1 cellular context compared by ENCODE assay signal in genomic region chr10:25078659-25079429, GRCh38.
TF ChIP-seq lines count a peak whose summit lies in the region.

No MANE protein-coding gene starts in this region.

TF ChIP-seq in HepG2, 621 proteins besides CTCF, POLR2A, EP300 and RAD21 (continued from another document and continues in another):
- TF ChIP-seq ARID4A (CRISPR knock-in tag; IDR thresholded peaks at IDR 0.05; ENCODE audit: borderline replicate concordance): peak; percentile 29; the same call in 1 of the 2 replicates
- 0 out of 2 replicates have a peak, but pooled peaks have one; percentile 44 for TF ChIP-seq ZNF501 (CRISPR knock-in tag; IDR thresholded peaks at IDR 0.05)
- no peak for TF ChIP-seq MTERF4 (CRISPR knock-in tag; IDR thresholded peaks at IDR 0.05)
- no peak for TF ChIP-seq BCLAF1 (IDR thresholded peaks at IDR 0.05)
- peak; percentile 68 for TF ChIP-seq BCL6 (CRISPR knock-in tag; IDR thresholded peaks at IDR 0.05)
- TF ChIP-seq ZNF772 (CRISPR knock-in tag; IDR thresholded peaks at IDR 0.05): 0 out of 2 replicates have a peak, but pooled peaks have one; percentile 25
- TF ChIP-seq ETV5 (CRISPR knock-in tag; IDR thresholded peaks at IDR 0.05; ENCODE audit: borderline replicate concordance): no peak
- TF ChIP-seq ZNF253 (CRISPR knock-in tag; IDR thresholded peaks at IDR 0.05; ENCODE audit: borderline replicate concordance): no peak
- TF ChIP-seq ZKSCAN8 (CRISPR knock-in tag; IDR thresholded peaks at IDR 0.05; ENCODE audit: borderline replicate concordance): peak; percentile 64; the same call in 1 of the 2 replicates
- TF ChIP-seq ZNF512 (CRISPR knock-in tag; IDR thresholded peaks at IDR 0.05): no peak
- TF ChIP-seq ZFP62 (CRISPR knock-in tag; IDR thresholded peaks at IDR 0.05): no peak
- no peak for TF ChIP-seq TRIM22 (IDR thresholded peaks at IDR 0.05)
- TF ChIP-seq SYNCRIP (IDR thresholded peaks at IDR 0.05; ENCODE audit: insufficient read depth, low read depth, low read length): no peak
- TF ChIP-seq ELF3 (CRISPR knock-in tag; IDR thresholded peaks at IDR 0.05): peak; percentile 56; the same call in 1 of the 2 replicates
- no peak for TF ChIP-seq MZF1 (CRISPR knock-in tag; IDR thresholded peaks at IDR 0.05; ENCODE audit: borderline replicate concordance)
- TF ChIP-seq ZNF710 (CRISPR knock-in tag; IDR thresholded peaks at IDR 0.05; ENCODE audit: borderline replicate concordance): no peak
- 0 out of 2 replicates have a peak, but pooled peaks have one; percentile 14 for TF ChIP-seq ONECUT2 (CRISPR knock-in tag; IDR thresholded peaks at IDR 0.05)
- TF ChIP-seq KLF16 (CRISPR knock-in tag; IDR thresholded peaks at IDR 0.05): no peak
- no peak for TF ChIP-seq SSRP1 (CRISPR knock-in tag; IDR thresholded peaks at IDR 0.05)
- TF ChIP-seq SKI (IDR thresholded peaks at IDR 0.05; ENCODE audit: partially characterized antibody): peak; percentile 75
- peak; percentile 61; the same call in 1 of the 2 replicates for TF ChIP-seq ZNF557 (CRISPR knock-in tag; IDR thresholded peaks at IDR 0.05)
- no peak for TF ChIP-seq NFE2L1 (CRISPR knock-in tag; IDR thresholded peaks at IDR 0.05; ENCODE audit: borderline replicate concordance)
- 0 out of 2 replicates have a peak, but pooled peaks have one; percentile 69 for TF ChIP-seq RXRB (CRISPR knock-in tag; IDR thresholded peaks at IDR 0.05; ENCODE audit: borderline replicate concordance)
- TF ChIP-seq FOXA1 (IDR thresholded peaks at IDR 0.05): no peak
- peak; percentile 30; the same call in 1 of the 2 replicates for TF ChIP-seq FOXA1 (CRISPR knock-in tag; IDR thresholded peaks at IDR 0.05)
- peak; percentile 41; the same call in 1 of the 2 replicates for TF ChIP-seq FOXO1 (CRISPR knock-in tag; IDR thresholded peaks at IDR 0.05)
- 0 out of 2 replicates have a peak, but pooled peaks have one; percentile 28 for TF ChIP-seq ZBTB34 (CRISPR knock-in tag; IDR thresholded peaks at IDR 0.05)
- TF ChIP-seq MED13 (CRISPR knock-in tag; IDR thresholded peaks at IDR 0.05): 0 out of 2 replicates have a peak, but pooled peaks have one; percentile 33
- peak; percentile 51; the same call in 1 of the 2 replicates for TF ChIP-seq ARID3A (IDR thresholded peaks at IDR 0.05; ENCODE audit: low read depth, low read length)
- TF ChIP-seq NCOA5 (CRISPR knock-in tag; IDR thresholded peaks at IDR 0.05): no peak
- peak; percentile 47; the same call in 1 of the 2 replicates for TF ChIP-seq ZNF615 (CRISPR knock-in tag; IDR thresholded peaks at IDR 0.05; ENCODE audit: borderline replicate concordance)
- TF ChIP-seq HOXA7 (CRISPR knock-in tag; IDR thresholded peaks at IDR 0.05): no peak
- TF ChIP-seq AGO2 (optimal IDR thresholded peaks at IDR 0.05; ENCODE audit: low read depth, low read length): no peak
- no peak for TF ChIP-seq ZNF777 (CRISPR knock-in tag; IDR thresholded peaks at IDR 0.05)
- TF ChIP-seq LCORL (IDR thresholded peaks at IDR 0.05): peak; percentile 78; the same call in 1 of the 2 replicates
- peak; percentile 10; the same call in 1 of the 2 replicates for TF ChIP-seq LCORL (CRISPR knock-in tag; IDR thresholded peaks at IDR 0.05)
- TF ChIP-seq FOXA3 (CRISPR knock-in tag; IDR thresholded peaks at IDR 0.05): peak; percentile 63
- no peak for TF ChIP-seq ZNF549 (CRISPR knock-in tag; IDR thresholded peaks at IDR 0.05)
- TF ChIP-seq THYN1 (CRISPR knock-in tag; IDR thresholded peaks at IDR 0.05; ENCODE audit: borderline replicate concordance, low read depth): no peak
- no peak for TF ChIP-seq ZNF775 (CRISPR knock-in tag; IDR thresholded peaks at IDR 0.05; ENCODE audit: borderline replicate concordance)
- peak; percentile 83; the same call in 1 of the 2 replicates for TF ChIP-seq THRA (CRISPR knock-in tag; IDR thresholded peaks at IDR 0.05; ENCODE audit: borderline replicate concordance)
- no peak for TF ChIP-seq ZBTB42 (CRISPR knock-in tag; IDR thresholded peaks at IDR 0.05)
- TF ChIP-seq HNF4A (CRISPR knock-in tag; IDR thresholded peaks at IDR 0.05): peak; percentile 93
- no peak for TF ChIP-seq FOXK2 (IDR thresholded peaks at IDR 0.05)
- TF ChIP-seq ARNT2 (CRISPR knock-in tag; IDR thresholded peaks at IDR 0.05; ENCODE audit: low read depth): no peak
- no peak for TF ChIP-seq SALL2 (CRISPR knock-in tag; IDR thresholded peaks at IDR 0.05)
- TF ChIP-seq TCF7 (IDR thresholded peaks at IDR 0.05; ENCODE audit: low read depth): peak; percentile 37; the same call in 1 of the 2 replicates
- peak; percentile 33; the same call in 1 of the 2 replicates for TF ChIP-seq ZNF124 (CRISPR knock-in tag; IDR thresholded peaks at IDR 0.05)
- 0 out of 2 replicates have a peak, but pooled peaks have one; percentile 26 for TF ChIP-seq RARA (CRISPR knock-in tag; IDR thresholded peaks at IDR 0.05)
